ENCODE assay signal across 10 cellular contexts in the genomic region with DNA sequence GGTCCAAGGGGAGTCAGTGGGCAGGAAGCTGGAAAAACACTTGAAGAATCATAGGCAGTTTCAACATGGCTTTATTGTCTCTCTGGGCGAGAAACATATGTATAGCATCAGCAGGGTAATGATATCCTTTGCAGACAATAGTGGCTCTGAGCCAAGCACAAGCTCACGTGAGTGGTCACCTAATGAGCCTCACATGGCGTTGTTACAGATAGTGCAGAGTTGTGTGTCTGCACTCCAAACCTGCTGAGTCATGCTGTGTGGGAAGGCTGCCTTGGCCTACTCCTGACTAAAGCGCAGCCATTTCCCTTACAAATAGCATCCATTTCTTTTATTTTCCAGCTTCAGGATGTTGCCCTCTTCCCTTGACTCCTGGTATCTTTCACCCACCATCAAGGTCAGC.
DNase-seq lines count a peak whose midpoint lies in the region; ATAC-seq and TF ChIP-seq lines count a peak whose summit lies in the region.
"Had no signal": no experiment of that assay in that cellular context is flagged by ENCODE, and none has a peak within 500 bp of the region (broad histone marks: within the 10 kb centered on the region; RNA-seq: fewer than 3 reads in every experiment).

No MANE protein-coding gene starts in this region.

- H3K4me1 ChIP-seq in mesenchymal stem cell (ENCODE audit: control insufficient read depth, insufficient read depth, low read depth, low read length): no peaks in the 10 kb centered on the region
- no peaks in the 10 kb centered on the region for H3K4me1 ChIP-seq in CD8-positive, alpha-beta memory T cell (ENCODE audit: insufficient read depth, low read length)

- DNase-seq in EH (ENCODE audit: low read depth): peak; percentile 58
- DNase-seq in NB4 (ENCODE audit: low read depth): peak; percentile 9
- DNase-seq in choroid plexus epithelial cell (ENCODE audit: low read depth): peak; percentile 38
- peak; percentile 6 for DNase-seq in mesenchymal stem cell
- DNase-seq in NOMO-1 (lab: John Stamatoyannopoulos, UW; ENCODE audit: unreplicated experiment in 2 of 2): no peak
- no peak for DNase-seq in CD8-positive, alpha-beta memory T cell
- DNase-seq in NCI-H2196 treated with DMSO at 0.1 percent for 48 hours (lab: John Stamatoyannopoulos, UW; ENCODE audit: unreplicated experiment): no peak
- DNase-seq: activated naive CD8-positive, alpha-beta T cell treated with anti-CD3 and anti-CD28 coated beads, Interleukin-2, amount 10 ng/mL, durations not matched to agents 7 days and 5 days had no signal

- H3K36me3 ChIP-seq in mesenchymal stem cell (ENCODE audit: control insufficient read depth in 1 of 2, insufficient read depth in 2 of 2, low read depth in 1 of 2, low read length in 2 of 2): no peaks in the 10 kb centered on the region
- H3K36me3 ChIP-seq in CD8-positive, alpha-beta memory T cell (ENCODE audit: insufficient read depth, low read length): no peaks in the 10 kb centered on the region

- no peak overlapping the region for H3K4me3 Mint-ChIP-seq in CD8-positive, alpha-beta memory T cell
- H3K4me3 Mint-ChIP-seq: activated naive CD8-positive, alpha-beta T cell treated with anti-CD3 and anti-CD28 coated beads, Interleukin-2, amount 10 ng/mL, durations not matched to agents 7 days and 5 days; T-helper 1 cell treated with Interleukin-12 subunit alpha and Interleukin-12 subunit beta and Interleukin-4 antibody, amounts not matched to agents 30 μg/mL and 1 μg/mL, for 36 hours had no signal

- no peak overlapping the region for H3K14ac ChIP-seq in mesenchymal stem cell (ENCODE audit: low read length in 2 of 2)

- no peak overlapping the region for H4K91ac ChIP-seq in mesenchymal stem cell (ENCODE audit: low read length)

- no peak overlapping the region for H2BK5ac ChIP-seq in mesenchymal stem cell (ENCODE audit: low read depth, low read length, poor library complexity, severe bottlenecking)

- no peaks in the 10 kb centered on the region for H3K79me1 ChIP-seq in mesenchymal stem cell (replicated peaks; ENCODE audit: low read length, poor library complexity, severe bottlenecking)

- H2BK12ac ChIP-seq in mesenchymal stem cell (ENCODE audit: low read length in 2 of 2): no peak overlapping the region

- POLR2A ChIA-PET in CD8-positive, alpha-beta memory T cell (lab: Charles Lee): no interaction called here

- peaks cover 3 to 26% (median 12%) of the 10 kb centered on the region in 5 donors for H3K9me3 Mint-ChIP-seq in CD8-positive, alpha-beta memory T cell

- H3K27ac ChIP-seq in mesenchymal stem cell (ENCODE audit: low read length, poor library complexity, severe bottlenecking): no peak overlapping the region
- no peak overlapping the region for H3K27ac ChIP-seq in CD8-positive, alpha-beta memory T cell (ENCODE audit: low read depth, low read length)

- H2AFZ ChIP-seq in mesenchymal stem cell (ENCODE audit: low read depth, low read length): no peak overlapping the region

- no peak overlapping the region for H3K27ac Mint-ChIP-seq in CD8-positive, alpha-beta memory T cell
- H3K27ac Mint-ChIP-seq: activated naive CD8-positive, alpha-beta T cell treated with anti-CD3 and anti-CD28 coated beads, Interleukin-2, amount 10 ng/mL, durations not matched to agents 7 days and 5 days; T-helper 1 cell treated with Interleukin-12 subunit alpha and Interleukin-12 subunit beta and Interleukin-4 antibody, amounts not matched to agents 30 μg/mL and 1 μg/mL, for 36 hours had no signal

- H3K9ac ChIP-seq in mesenchymal stem cell (ENCODE audit: low read length): peak overlapping the region; percentile 19

- no peaks in the 10 kb centered on the region for H3K36me3 Mint-ChIP-seq in CD8-positive, alpha-beta memory T cell
- H3K36me3 Mint-ChIP-seq: activated naive CD8-positive, alpha-beta T cell treated with anti-CD3 and anti-CD28 coated beads, Interleukin-2, amount 10 ng/mL, durations not matched to agents 7 days and 5 days had no signal

- CTCF ChIA-PET in CD8-positive, alpha-beta memory T cell (lab: Charles Lee): no interaction called here

- H4K8ac ChIP-seq in mesenchymal stem cell (ENCODE audit: low read length): peak overlapping the region; percentile 40

- H3K27me3 ChIP-seq in mesenchymal stem cell (ENCODE audit: control insufficient read depth in 1 of 2, insufficient read depth in 1 of 2, low read length in 2 of 2): no peaks in the 10 kb centered on the region
- H3K27me3 ChIP-seq in CD8-positive, alpha-beta memory T cell (ENCODE audit: insufficient read depth, low read length, poor library complexity, severe bottlenecking): no peaks in the 10 kb centered on the region

- no peak overlapping the region for H2BK15ac ChIP-seq in mesenchymal stem cell (ENCODE audit: low read depth, poor library complexity, severe bottlenecking)

- no peak overlapping the region for H2AK5ac ChIP-seq in mesenchymal stem cell (ENCODE audit: low read length, severe bottlenecking)

- H3K4me2 ChIP-seq in mesenchymal stem cell (ENCODE audit: low read length, poor library complexity, severe bottlenecking): no peak overlapping the region

- ATAC-seq in HG02970 (IDR thresholded peaks at IDR 0.05; ENCODE audit: low FRiP score, unreplicated experiment): no peak

- H3K4ac ChIP-seq in mesenchymal stem cell (ENCODE audit: low read depth in 1 of 2, low read length in 2 of 2): no peak overlapping the region

- TF ChIP-seq POLR2A in NB4 (IDR thresholded peaks at IDR 0.05; ENCODE audit: extremely low read depth, insufficient read length): no peak

- no peak overlapping the region for H2BK120ac ChIP-seq in mesenchymal stem cell (ENCODE audit: low read depth, low read length)

- no peaks in the 10 kb centered on the region for H3K9me3 ChIP-seq in mesenchymal stem cell (ENCODE audit: control insufficient read depth, low read length)
- no peaks in the 10 kb centered on the region for H3K9me3 ChIP-seq in CD8-positive, alpha-beta memory T cell (ENCODE audit: low read length)

- no peak overlapping the region for H3K18ac ChIP-seq in mesenchymal stem cell (ENCODE audit: low read depth in 1 of 2, low read length in 2 of 2)

- H3K27me3 Mint-ChIP-seq in CD8-positive, alpha-beta memory T cell: no peaks in the 10 kb centered on the region
- H3K27me3 Mint-ChIP-seq: activated naive CD8-positive, alpha-beta T cell treated with anti-CD3 and anti-CD28 coated beads, Interleukin-2, amount 10 ng/mL, durations not matched to agents 7 days and 5 days had no signal

- H3K4me3 ChIP-seq in NB4 (ENCODE audit: low read depth, low read length) (no peak overlapping the region), choroid plexus epithelial cell (ENCODE audit: low read depth, low read length) (no peak overlapping the region), mesenchymal stem cell (ENCODE audit: insufficient read depth in 1 of 2, low read depth in 1 of 2, low read length in 2 of 2) (no peak overlapping the region)
- no peak overlapping the region for H3K4me3 ChIP-seq in CD8-positive, alpha-beta memory T cell (ENCODE audit: low read length)

- H3K4me1 Mint-ChIP-seq in CD8-positive, alpha-beta memory T cell: no peaks in the 10 kb centered on the region
- H3K4me1 Mint-ChIP-seq: activated naive CD8-positive, alpha-beta T cell treated with anti-CD3 and anti-CD28 coated beads, Interleukin-2, amount 10 ng/mL, durations not matched to agents 7 days and 5 days had no signal

- H3K23ac ChIP-seq in mesenchymal stem cell (ENCODE audit: low read length in 2 of 2): no peak overlapping the region

- TF ChIP-seq CTCF in NB4 (IDR thresholded peaks at IDR 0.05; ENCODE audit: low read depth, low read length) (no peak), choroid plexus epithelial cell (conservative IDR thresholded peaks at IDR 0.05; ENCODE audit: low read depth, low read length) (no peak)

- WGBS in mesenchymal stem cell: 89% methylated on average over 4 of the region's 4 CpGs

Comparison
In these comparisons a context has a peak if more than half of its experiments do, and no peak if none do; other contexts are left out.
1. DNase-seq: peak in EH (single experiment), NB4 (single experiment), choroid plexus epithelial cell (single experiment) and mesenchymal stem cell (single experiment); none in NOMO-1 (0 of 2), CD8-positive, alpha-beta memory T cell (0 of 5) and NCI-H2196 treated with DMSO at 0.1 percent for 48 hours (single experiment).